8 cellular contexts compared by ENCODE assay signal in genomic region chr20:3847419-3847940, GRCh38. TPM values are rescaled to one million over a fixed set of nuclear protein-coding genes. Genes with fewer than 3 reads are reported as not detected.
DNase-seq lines count a peak whose midpoint lies in the region; ATAC-seq and TF ChIP-seq lines count a peak whose summit lies in the region.

No MANE protein-coding gene starts in this region.

- peaks cover 8% of the 10 kb centered on the region for H3K27me3 Mint-ChIP-seq in endothelial cell (ENCODE audit: unreplicated experiment)

- H4K20me1 ChIP-seq in DOHH2 (ENCODE audit: control insufficient read depth, insufficient read depth, low read depth, low read length) (peaks cover 6% of the 10 kb centered on the region), OCI-LY3 (ENCODE audit: insufficient read depth, low read length) (peaks cover 8% of the 10 kb centered on the region)

- peaks cover 30% of the 10 kb centered on the region for H3K4me1 Mint-ChIP-seq in endothelial cell (ENCODE audit: unreplicated experiment)

- H3K36me3 Mint-ChIP-seq in endothelial cell (ENCODE audit: low read depth, unreplicated experiment) = peaks cover 11% of the 10 kb centered on the region

- ATAC-seq in HG02970 (IDR thresholded peaks at IDR 0.05; ENCODE audit: low FRiP score, unreplicated experiment) = no peak

- H3K9me3 ChIP-seq in DOHH2 (ENCODE audit: control insufficient read depth, insufficient read depth, low read length) (no peaks in the 10 kb centered on the region), OCI-LY3 (ENCODE audit: insufficient read depth, low read length) (no peaks in the 10 kb centered on the region), neuron (ENCODE audit: low read length) (no peaks in the 10 kb centered on the region)

- H3K27me3 ChIP-seq in DOHH2 (ENCODE audit: control insufficient read depth, low read length) (no peaks in the 10 kb centered on the region), OCI-LY3 (ENCODE audit: low read depth, low read length) (no peaks in the 10 kb centered on the region), neuron (ENCODE audit: insufficient read depth, low read length) (no peaks in the 10 kb centered on the region)

- H2AFZ ChIP-seq in OCI-LY3 (ENCODE audit: low read depth, low read length) (0 out of 2 replicates have a peak overlapping the region, but pooled peaks have one; percentile 48), neuron (ENCODE audit: low read depth, low read length) (peak overlapping the region; percentile 96)

- H3K4me2 ChIP-seq in DOHH2 (ENCODE audit: low read length) = peak overlapping the region; percentile 90
- H3K4me2 ChIP-seq in OCI-LY3 (ENCODE audit: low read length) = peak overlapping the region; percentile 87

- no peaks in the 10 kb centered on the region for H3K9me2 ChIP-seq in DOHH2 (replicated peaks; ENCODE audit: control insufficient read depth, low read length)

- H3F3A ChIP-seq in DOHH2 (ENCODE audit: control insufficient read depth, insufficient read depth) = peaks cover 5% of the 10 kb centered on the region; the same call in 1 of the 2 replicates

- H3K4me3 ChIP-seq in DOHH2 (ENCODE audit: low read length) = peak overlapping the region; percentile 98
- H3K4me3 ChIP-seq in OCI-LY3 (ENCODE audit: low read length) = peak overlapping the region; percentile 88
- peak overlapping the region; percentile 87 for H3K4me3 ChIP-seq in neuron (ENCODE audit: low read length)

- peak overlapping the region; percentile 86 for H3K9ac ChIP-seq in OCI-LY3 (ENCODE audit: low read length)

- H3K9me3 Mint-ChIP-seq in endothelial cell (ENCODE audit: unreplicated experiment) = no peaks in the 10 kb centered on the region

- H3K27ac ChIP-seq in DOHH2 (ENCODE audit: low read depth, low read length) = peak overlapping the region; percentile 23; the same call in 1 of the 2 replicates
- H3K27ac ChIP-seq in OCI-LY3 (ENCODE audit: low read length) = peak overlapping the region; percentile 16

- H3K4me1 ChIP-seq in DOHH2 (ENCODE audit: control insufficient read depth, low read length) = peaks cover 18% of the 10 kb centered on the region
- H3K4me1 ChIP-seq in OCI-LY3 (ENCODE audit: low read length) = peaks cover 10% of the 10 kb centered on the region
- peaks cover 10% of the 10 kb centered on the region for H3K4me1 ChIP-seq in neuron (ENCODE audit: insufficient read depth, low read length)

- H3K4me3 Mint-ChIP-seq in endothelial cell (ENCODE audit: unreplicated experiment) = peak overlapping the region; percentile 95

- H3K27ac Mint-ChIP-seq in endothelial cell (ENCODE audit: unreplicated experiment) = peak overlapping the region; percentile 88

- DNase-seq in endothelial cell (ENCODE audit: low spot score) (no peak), occipital lobe (lab: John Stamatoyannopoulos, UW) (no peak), epidermal melanocyte (ENCODE audit: insufficient read length, low spot score) (no peak), NCI-H526 treated with DMSO at 0.1 percent for 48 hours (lab: John Stamatoyannopoulos, UW) (no peak)

- peaks cover 19% of the 10 kb centered on the region for H3K36me3 ChIP-seq in DOHH2 (ENCODE audit: control insufficient read depth, low read length)
- H3K36me3 ChIP-seq in OCI-LY3 (replicated peaks; ENCODE audit: low read depth, low read length) = no peaks in the 10 kb centered on the region
- H3K36me3 ChIP-seq in neuron (ENCODE audit: insufficient read depth, low read length) = no peaks in the 10 kb centered on the region

- no peak for TF ChIP-seq CTCF in DOHH2 (IDR thresholded peaks at IDR 0.05; ENCODE audit: low read depth, low read length, poor library complexity, severe bottlenecking)
- TF ChIP-seq CTCF in OCI-LY3 (IDR thresholded peaks at IDR 0.05; ENCODE audit: low read depth, low read length) = no peak
- TF ChIP-seq CTCF in endothelial cell (IDR thresholded peaks at IDR 0.05; ENCODE audit: unreplicated experiment) = no peak

- H3K79me2 ChIP-seq in DOHH2 (ENCODE audit: control insufficient read depth, low read length) = peaks cover 41% of the 10 kb centered on the region
- H3K79me2 ChIP-seq in OCI-LY3 (ENCODE audit: low read length) = peaks cover 38% of the 10 kb centered on the region

RNA-seq across cellular contexts. Expression of gene MAVS, which starts 0.8 kb away (rescaled TPM):
- total RNA-seq in endothelial cell (ENCODE audit: unreplicated experiment) (111 TPM), occipital lobe (8.0 TPM)

RNA-seq across cellular contexts. Expression of gene AP5S1, which starts 27.1 kb away (rescaled TPM):
- 9.9 TPM for total RNA-seq in endothelial cell (ENCODE audit: unreplicated experiment)
- 5.5 TPM for total RNA-seq in occipital lobe

RNA-seq across cellular contexts. Expression of gene PANK2, which starts 41.7 kb away (rescaled TPM):
- 53.7 TPM for total RNA-seq in endothelial cell (ENCODE audit: unreplicated experiment)
- 61.6 TPM for total RNA-seq in occipital lobe

RNA-seq across cellular contexts. Expression of gene CDC25B, which starts 51.4 kb away (rescaled TPM):
- total RNA-seq in endothelial cell (ENCODE audit: unreplicated experiment) = 10.4 TPM
- total RNA-seq in occipital lobe = 4.5 TPM

Comparison
In these comparisons a context has a peak if more than half of its experiments do, and no peak if none do; other contexts are left out.
1. RNA of gene MAVS, which starts 0.8 kb away (total RNA-seq): 111 TPM in endothelial cell (single experiment); 8.0 TPM in occipital lobe (single experiment); every median in the first group is over 10 times any median in the second.
2. Peak in every context shown above with its lines, with median percentiles within 50 percentile points of each other: H3K4me3 ChIP-seq.